13 cellular contexts compared by ENCODE assay signal in the genomic region with DNA sequence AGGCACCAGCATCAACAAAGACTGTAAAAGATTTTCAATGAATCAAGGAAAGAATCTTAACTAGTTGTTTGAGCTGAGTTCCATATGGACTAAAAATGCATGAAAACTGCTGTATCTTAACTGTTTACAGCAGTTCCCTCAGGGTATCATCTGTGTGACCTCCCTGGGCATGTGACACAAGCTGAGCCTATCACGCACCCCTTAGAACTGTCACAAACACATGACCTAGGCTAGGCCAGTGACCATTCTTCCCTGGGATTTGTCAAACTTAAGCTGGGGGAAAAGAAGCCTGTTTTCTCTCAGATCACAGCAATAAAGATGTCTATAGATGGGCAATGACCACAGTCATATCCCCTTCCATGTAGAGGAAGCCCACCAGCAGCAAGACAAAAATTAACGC. TPM values are rescaled to one million over a fixed set of nuclear protein-coding genes. Genes with fewer than 3 reads are reported as not detected.
DNase-seq lines count a peak whose midpoint lies in the region; ATAC-seq and TF ChIP-seq lines count a peak whose summit lies in the region.
"Had no signal": no experiment of that assay in that cellular context is flagged by ENCODE, and none has a peak within 500 bp of the region (broad histone marks: within the 10 kb centered on the region; RNA-seq: fewer than 3 reads in every experiment).

No MANE protein-coding gene starts in this region.

- no peak overlapping the region for H2AK9ac ChIP-seq in IMR-90 (replicated peaks; ENCODE audit: low read depth, low read length, poor library complexity)

- no peak overlapping the region for H3K23ac ChIP-seq in IMR-90 (ENCODE audit: low read depth, low read length)

- no peak overlapping the region for H2AFZ ChIP-seq in IMR-90 (replicated peaks; ENCODE audit: low read length, poor library complexity)

- no peak overlapping the region for H4K8ac ChIP-seq in IMR-90 (ENCODE audit: low read depth in 2 of 2, low read length in 2 of 2)

- peak overlapping the region; percentile 45; the same call in 1 of the 2 replicates for H2AK5ac ChIP-seq in IMR-90 (ENCODE audit: low read depth, low read length)

- DNase-seq in IMR-90 (no peak), chondrocyte (ENCODE audit: low spot score) (no peak), islet precursor cell (peak; percentile 77), SIG-M5 treated with dmso at 0.1 percent for 504 hours (lab: John Stamatoyannopoulos, UW; ENCODE audit: unreplicated experiment) (no peak), activated gamma-delta T cell (lab: John Stamatoyannopoulos, UW) (no peak)
- DNase-seq in activated CD4-positive, CD25-positive, alpha-beta regulatory T cell treated with anti-CD3 and anti-CD28 coated beads, Interleukin-2, amount 50 U/mL, for 72 hours, result no peak
- DNase-seq: CD4-positive, CD25-positive, alpha-beta regulatory T cell; NCI-H1105; NCI-H1694 treated with DMSO at 0.1 percent for 48 hours; NCI-H69 had no signal

- no peak overlapping the region for H3K9ac ChIP-seq in IMR-90 (ENCODE audit: low read depth, low read length)

- ATAC-seq in IMR-90 (ENCODE audit: low read depth) (no peak), GM19324 (IDR thresholded peaks at IDR 0.05; ENCODE audit: low FRiP score, unreplicated experiment) (no peak)

- TF ChIP-seq RAD21 in IMR-90 (IDR thresholded peaks at IDR 0.05; ENCODE audit: low read length), result no peak

- TF ChIP-seq POLR2A in IMR-90 (IDR thresholded peaks at IDR 0.05; ENCODE audit: low read depth, low read length), result no peak

- H3K27ac ChIP-seq in IMR-90 (ENCODE audit: insufficient read depth, low read length), result no peak overlapping the region
- H3K27ac ChIP-seq: SJSA1 had no signal

- no peak overlapping the region for H3K4ac ChIP-seq in IMR-90 (ENCODE audit: low read depth, low read length)

- no peak overlapping the region for H3K14ac ChIP-seq in IMR-90 (replicated peaks; ENCODE audit: low read depth, low read length)

- H3K4me1 Mint-ChIP-seq in chondrocyte (ENCODE audit: low read depth), result peaks cover 65% of the 10 kb centered on the region
- H3K4me1 Mint-ChIP-seq: B cell; CD4-positive, CD25-positive, alpha-beta regulatory T cell had no signal

- H3K36me3 ChIP-seq in IMR-90 (ENCODE audit: control insufficient read depth, insufficient read depth, low read length), result peaks cover 6% of the 10 kb centered on the region

- no peak overlapping the region for H4K5ac ChIP-seq in IMR-90 (ENCODE audit: low read depth, low read length)

- H2BK15ac ChIP-seq in IMR-90 (ENCODE audit: low read depth, low read length), result no peak overlapping the region

- H3K4me3 Mint-ChIP-seq in chondrocyte (ENCODE audit: unreplicated experiment), result no peak overlapping the region
- H3K4me3 Mint-ChIP-seq: B cell; CD4-positive, CD25-positive, alpha-beta regulatory T cell had no signal

- peaks cover 25% of the 10 kb centered on the region for H3K9me1 ChIP-seq in IMR-90 (ENCODE audit: insufficient read depth, low read length)

- peaks cover 99% of the 10 kb centered on the region for H4K20me1 ChIP-seq in IMR-90 (ENCODE audit: insufficient read depth, low read length)

- H3K18ac ChIP-seq in IMR-90 (ENCODE audit: low read depth, low read length), result no peak overlapping the region

- no peak overlapping the region for H3K56ac ChIP-seq in IMR-90 (ENCODE audit: extremely low read depth, insufficient read depth, low read length)

- TF ChIP-seq CTCF in IMR-90 (conservative IDR thresholded peaks at IDR 0.05; ENCODE audit: low read depth, low read length), result no peak
- TF ChIP-seq CTCF in chondrocyte (IDR thresholded peaks at IDR 0.05), result no peak

- H3K27ac Mint-ChIP-seq in chondrocyte (ENCODE audit: unreplicated experiment), result peak overlapping the region; percentile 6
- H3K27ac Mint-ChIP-seq: B cell had no signal

- intact Hi-C loops in IMR-90 (cut with micrococcal nuclease), result no loop called here

- no peaks in the 10 kb centered on the region for H3K27me3 Mint-ChIP-seq in chondrocyte (ENCODE audit: low read depth)

- H3K36me3 Mint-ChIP-seq in chondrocyte (ENCODE audit: low read depth), result no peaks in the 10 kb centered on the region
- H3K36me3 Mint-ChIP-seq: CD4-positive, CD25-positive, alpha-beta regulatory T cell had no signal

- H3K9me3 Mint-ChIP-seq in chondrocyte (ENCODE audit: low read depth), result no peaks in the 10 kb centered on the region

- in situ Hi-C loops in IMR-90 (cut with MboI; ENCODE audit: low sequenced_read_pairs), result no loop called here

- no CpG with 5 or more reads among the region's 2 CpGs for WGBS in IMR-90 (ENCODE audit: extremely low coverage in 2 of 2, insufficient read length in 1 of 2), 2 experiments

- H3K4me2 ChIP-seq in IMR-90 (ENCODE audit: low read depth, low read length), result no peak overlapping the region

- peaks cover 10% of the 10 kb centered on the region for H3K4me1 ChIP-seq in IMR-90 (ENCODE audit: control insufficient read depth, insufficient read depth, low read length)
- H3K4me1 ChIP-seq: SJSA1 had no signal

- H3K27me3 ChIP-seq in IMR-90 (ENCODE audit: control insufficient read depth, insufficient read depth, low read length), result no peaks in the 10 kb centered on the region
- H3K27me3 ChIP-seq: SJSA1 had no signal

- H4K91ac ChIP-seq in IMR-90 (ENCODE audit: insufficient read depth, low read depth, low read length), result no peak overlapping the region

- H2BK20ac ChIP-seq in IMR-90 (ENCODE audit: low read depth, low read length), result no peak overlapping the region

- dilution Hi-C loops in IMR-90 (cut with HindIII; ENCODE audit: low sequenced_read_pairs, unreplicated experiment), result no loop called here

- POLR2A ChIA-PET in IMR-90 (lab: Charles Lee; ENCODE audit: unreplicated experiment), result interaction anchor here (0.6 kb wide), 1 partner anchor 70 kb away, joined by 3 read pairs; no protein-coding TSS in a partner anchor

- BruUV-seq in IMR-90 (replicated peaks; lab: Mats Ljungman, UMichigan), result no TSS peak

- H3K4me3 ChIP-seq in IMR-90 (ENCODE audit: insufficient read depth, low read depth, low read length), result no peak overlapping the region
- H3K4me3 ChIP-seq: SJSA1 had no signal

- no peaks in the 10 kb centered on the region for H3K9me3 ChIP-seq in IMR-90 (ENCODE audit: control insufficient read depth, insufficient read depth, low read length)
- H3K9me3 ChIP-seq: SJSA1 had no signal

- no peak overlapping the region for H2BK120ac ChIP-seq in IMR-90 (ENCODE audit: low read depth, low read length)

- H3K79me1 ChIP-seq in IMR-90 (ENCODE audit: low read depth in 1 of 2, low read length in 2 of 2), result peaks cover 8 to 85% of the 10 kb centered on the region in 2 experiments

- H2BK5ac ChIP-seq in IMR-90 (ENCODE audit: low read depth, low read length, poor library complexity, severe bottlenecking), result no peak overlapping the region

- CTCF ChIA-PET in IMR-90 (lab: Yijun Ruan, JAX), result no interaction called here

TF ChIP-seq in IMR-90, 13 proteins besides CTCF, POLR2A, EP300 and RAD21:
- TF ChIP-seq, protein P1, sequence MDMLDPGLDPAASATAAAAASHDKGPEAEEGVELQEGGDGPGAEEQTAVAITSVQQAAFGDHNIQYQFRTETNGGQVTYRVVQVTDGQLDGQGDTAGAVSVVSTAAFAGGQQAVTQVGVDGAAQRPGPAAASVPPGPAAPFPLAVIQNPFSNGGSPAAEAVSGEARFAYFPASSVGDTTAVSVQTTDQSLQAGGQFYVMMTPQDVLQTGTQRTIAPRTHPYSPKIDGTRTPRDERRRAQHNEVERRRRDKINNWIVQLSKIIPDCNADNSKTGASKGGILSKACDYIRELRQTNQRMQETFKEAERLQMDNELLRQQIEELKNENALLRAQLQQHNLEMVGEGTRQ (IDR thresholded peaks at IDR 0.05; ENCODE audit: low read depth, low read length), result peak; percentile 33; the same call in 1 of the 2 replicates
- TF ChIP-seq SMC3 (IDR thresholded peaks at IDR 0.05; ENCODE audit: low read depth, low read length) (no peak), RCOR1 (IDR thresholded peaks at IDR 0.05; ENCODE audit: insufficient replicate concordance, low read length) (no peak), MAFK (IDR thresholded peaks at IDR 0.05; ENCODE audit: low read depth, low read length) (no peak)

RNA-seq across cellular contexts. Expression of a gene that starts 35.7 kb away (rescaled TPM):
- total RNA-seq in IMR-90 (2012; rRNA removed) (88.2 and 126 TPM in 2 replicates), chondrocyte (60.8 to 68.8 TPM (median 62.1 TPM) in 3 replicates)
- polyA plus RNA-seq in IMR-90 (2012; rRNA removed), result 20.3 and 23.4 TPM in 2 replicates
- polyA plus RNA-seq in IMR-90 (2012; cell fraction: cytosol; rRNA removed), result 9.7 and 14.1 TPM in 2 replicates
- 15.6 and 47.0 TPM in 2 replicates for polyA plus RNA-seq in IMR-90 (2012; cell fraction: nucleus; rRNA removed; ENCODE audit: low replicate concordance)
- total RNA-seq: B cell had no signal
- polyA plus RNA-seq: CD4-positive, CD25-positive, alpha-beta regulatory T cell had no signal
